Comparison of ENCODE assay signal across 27 cellular contexts in genomic region chr10:98885380-98885779, GRCh38.
"Had no signal": no experiment of that assay in that cellular context is flagged by ENCODE, and none has a peak within 500 bp of the region (broad histone marks: within the 10 kb centered on the region; RNA-seq: fewer than 3 reads in every experiment).

No MANE protein-coding gene starts in this region.

- H3K27ac ChIP-seq: body of pancreas, cardiac muscle cell, coronary artery, dorsolateral prefrontal cortex, epithelial cell of prostate, VCaP had no signal

- H3K36me3 ChIP-seq: cardiac muscle cell had no signal

- H3K27me3 ChIP-seq: body of pancreas, cardiac muscle cell had no signal

- H3K9me3 ChIP-seq: body of pancreas had no signal

- DNase-seq: activated CD4-positive, alpha-beta memory T cell treated with anti-CD3 and anti-CD28 coated beads, Interleukin-2, amount 10 ng/mL, durations not matched to agents 7 days and 5 days; activated CD4-positive, alpha-beta T cell treated with anti-CD3 and anti-CD28 coated beads for 1 hour; activated CD4-positive, alpha-beta T cell treated with anti-CD3 and anti-CD28 coated beads for 4 hours; activated CD4-positive, alpha-beta T cell treated with anti-CD3 and anti-CD28 coated beads, Interleukin-2, amount 10 ng/mL, durations not matched to agents 7 days and 5 days; activated CD4-positive, alpha-beta T cell treated with anti-CD3 and anti-CD28 coated beads, Interleukin-2, amount 50 U/mL, for 4 hours; activated CD8-positive, alpha-beta memory T cell treated with anti-CD3 and anti-CD28 coated beads, Interleukin-2, amount 50 U/mL, for 48 hours; activated gamma-delta T cell; activated naive CD4-positive, alpha-beta T cell treated with anti-CD3 and anti-CD28 coated beads, Interleukin-2, amount 50 U/mL, for 16 hours; activated naive CD4-positive, alpha-beta T cell treated with Interleukin-2 at 50 U/mL for 16 hours; activated T-cell treated with anti-CD3 and anti-CD28 coated beads for 4 hours; activated T-cell treated with anti-CD3 and anti-CD28 coated beads, Interleukin-2, amount 50 U/mL, for 24 hours; activated T-cell treated with anti-CD3 and anti-CD28 coated beads, Interleukin-2, amount 50 U/mL, for 72 hours; amygdala; aorta; body of pancreas; central memory CD4-positive, alpha-beta T cell; dorsolateral prefrontal cortex; effector memory CD8-positive, alpha-beta T cell; foreskin fibroblast; head of caudate nucleus; hippocampal formation had no signal

- FAIRE-seq: frontal cortex, TTC549 had no signal

- H3K4me3 ChIP-seq: body of pancreas, cardiac muscle cell, coronary artery, dorsolateral prefrontal cortex had no signal
